In genomic region chr6:113082691-113083090, GRCh38 we compare ENCODE assay signal across 16 cellular contexts.
DNase-seq lines count a peak whose midpoint lies in the region; ATAC-seq and TF ChIP-seq lines count a peak whose summit lies in the region.
"Had no signal": no experiment of that assay in that cellular context is flagged by ENCODE, and none has a peak within 500 bp of the region (broad histone marks: within the 10 kb centered on the region; RNA-seq: fewer than 3 reads in every experiment).

No MANE protein-coding gene starts in this region.

- ATAC-seq in CD4-positive, alpha-beta T cell (ENCODE audit: poor library complexity): no peak
- ATAC-seq: CD8-positive, alpha-beta T cell; T-helper 17 cell had no signal

- no peak overlapping the region for H3K27ac Mint-ChIP-seq in CD4-positive, alpha-beta T cell
- H3K27ac Mint-ChIP-seq: activated naive CD4-positive, alpha-beta T cell treated with anti-CD3 and anti-CD28 coated beads for 36 hours; CD8-positive, alpha-beta T cell; T-helper 17 cell had no signal

- no peaks in the 10 kb centered on the region for H3K9me3 Mint-ChIP-seq in CD4-positive, alpha-beta T cell

- H3K27me3 ChIP-seq in CD4-positive, alpha-beta T cell (ENCODE audit: control insufficient read depth, insufficient read depth, low read length): no peaks in the 10 kb centered on the region
- H3K27me3 ChIP-seq: stomach, vagina had no signal

- in situ Hi-C loops in astrocyte of the cerebellum (cut with HindIII; ENCODE audit: low sequenced_read_pairs): no loop called here

- intact Hi-C loops in CD4-positive, alpha-beta T cell (cut with DNase I, micrococcal nuclease): no loop called here

- H3K4me3 ChIP-seq in astrocyte of the cerebellum (ENCODE audit: low read depth, low read length) (no peak overlapping the region), fibroblast of villous mesenchyme (ENCODE audit: low read depth, low read length) (no peak overlapping the region)
- H3K4me3 ChIP-seq: stomach, vagina had no signal

- H3K27ac ChIP-seq in CD4-positive, alpha-beta T cell (ENCODE audit: low read depth, low read length): no peak overlapping the region
- H3K27ac ChIP-seq: stomach, vagina had no signal

- no peaks in the 10 kb centered on the region for H3K36me3 Mint-ChIP-seq in CD4-positive, alpha-beta T cell (ENCODE audit: low read depth)
- H3K36me3 Mint-ChIP-seq: CD8-positive, alpha-beta T cell had no signal

- H3K4me1 Mint-ChIP-seq in CD4-positive, alpha-beta T cell (ENCODE audit: low read depth): no peaks in the 10 kb centered on the region
- H3K4me1 Mint-ChIP-seq: T-helper 17 cell had no signal

- no peak overlapping the region for H3K4me3 Mint-ChIP-seq in CD4-positive, alpha-beta T cell
- H3K4me3 Mint-ChIP-seq: activated naive CD4-positive, alpha-beta T cell treated with anti-CD3 and anti-CD28 coated beads for 36 hours; CD8-positive, alpha-beta T cell; T-helper 17 cell had no signal

- CTCF ChIA-PET in CD4-positive, alpha-beta T cell (lab: Charles Lee): interaction anchor here (0.6 kb wide), 1 partner anchor 31 kb away, joined by 3 read pairs; no protein-coding TSS in a partner anchor

- H3K9me3 ChIP-seq in CD4-positive, alpha-beta T cell (ENCODE audit: control insufficient read depth, low read length): no peaks in the 10 kb centered on the region
- H3K9me3 ChIP-seq: stomach, vagina had no signal

- POLR2A ChIA-PET in CD4-positive, alpha-beta T cell (lab: Charles Lee): no interaction called here

- TF ChIP-seq CTCF in astrocyte of the cerebellum (IDR thresholded peaks at IDR 0.05; ENCODE audit: low read depth, low read length, missing control alignments): no peak
- no peak for TF ChIP-seq CTCF in fibroblast of villous mesenchyme (IDR thresholded peaks at IDR 0.05; ENCODE audit: insufficient read depth, low read depth, low read length)
- no peak for TF ChIP-seq CTCF in CD4-positive, alpha-beta T cell (IDR thresholded peaks at IDR 0.05)

- H3K27me3 Mint-ChIP-seq in CD4-positive, alpha-beta T cell: no peaks in the 10 kb centered on the region
- H3K27me3 Mint-ChIP-seq: T-helper 17 cell had no signal

- DNase-seq in H4 (ENCODE audit: low spot score) (peak; percentile 11), astrocyte of the cerebellum (ENCODE audit: low read depth) (peak; percentile 87), fibroblast of villous mesenchyme (ENCODE audit: low read depth) (peak; percentile 50), stromal cell of bone marrow (ENCODE audit: low read depth) (peak; percentile 65), Ammon's horn (ENCODE audit: low spot score) (no peak), NCI-H1105 treated with DMSO at 0.1 percent for 48 hours (lab: John Stamatoyannopoulos, UW) (no peak)
- no peak for DNase-seq in CD4-positive, alpha-beta T cell
- DNase-seq: activated CD4-positive, CD25-positive, alpha-beta regulatory T cell treated with anti-CD3 and anti-CD28 coated beads, Interleukin-2, amount 50 U/mL, for 72 hours; activated naive CD4-positive, alpha-beta T cell treated with anti-CD3 and anti-CD28 coated beads for 36 hours; caudate nucleus; CD8-positive, alpha-beta T cell; islet precursor cell; midbrain; stomach; T-helper 17 cell had no signal

Comparison
In these comparisons a context has a peak if more than half of its experiments do, and no peak if none do; other contexts are left out.
1. DNase-seq: peak in H4 (single experiment), astrocyte of the cerebellum (single experiment), fibroblast of villous mesenchyme (single experiment) and stromal cell of bone marrow (single experiment); none in CD4-positive, alpha-beta T cell (0 of 10), Ammon's horn (single experiment) and NCI-H1105 treated with DMSO at 0.1 percent for 48 hours (single experiment).